ENCODE assay signal across 15 cellular contexts in genomic region chr12:83802011-83802410, GRCh38.
DNase-seq lines count a peak whose midpoint lies in the region; ATAC-seq and TF ChIP-seq lines count a peak whose summit lies in the region.
"Had no signal": no experiment of that assay in that cellular context is flagged by ENCODE, and none has a peak within 500 bp of the region (broad histone marks: within the 10 kb centered on the region; RNA-seq: fewer than 3 reads in every experiment).

No MANE protein-coding gene starts in this region.

- no peak overlapping the region for H3K4me2 ChIP-seq in SK-N-SH
- H3K4me2 ChIP-seq: BLaER1 treated with 17β-estradiol and CSF1 and Interleukin-3, amounts not matched to agents 10 nM and 100 nM had no signal

- CTCF ChIA-PET in SK-N-SH (lab: Yijun Ruan, JAX): no interaction called here

- ATAC-seq in SK-N-SH treated with all-trans-retinoic acid at 6 μM for 48 hours (no peak), GM18498 (IDR thresholded peaks at IDR 0.05; ENCODE audit: unreplicated experiment) (no peak), HG03139 (IDR thresholded peaks at IDR 0.05; ENCODE audit: unreplicated experiment) (no peak), HG03196 (IDR thresholded peaks at IDR 0.05; ENCODE audit: unreplicated experiment) (no peak)

- no peaks in the 10 kb centered on the region for H3K9me3 ChIP-seq in SK-N-SH
- H3K9me3 ChIP-seq in SK-N-MC (ENCODE audit: low read depth, low read length): no peaks in the 10 kb centered on the region
- H3K9me3 ChIP-seq: BLaER1 treated with 17β-estradiol and CSF1 and Interleukin-3, amounts not matched to agents 10 nM and 100 nM; HAP-1 had no signal

- H3K79me2 ChIP-seq in SK-N-SH (ENCODE audit: insufficient read depth): no peaks in the 10 kb centered on the region

- no peak for TF ChIP-seq CTCF in SK-N-SH (IDR thresholded peaks at IDR 0.05)

- TF ChIP-seq EP300 in SK-N-SH (IDR thresholded peaks at IDR 0.05; ENCODE audit: borderline replicate concordance in 1 of 2, low read depth in 1 of 2, low read length in 1 of 2): no peak

- peak; percentile 5 for DNase-seq in SK-N-SH
- peak; percentile 9 to 20 for DNase-seq in NCI-H446 (lab: John Stamatoyannopoulos, UW)
- peak; percentile 52 for DNase-seq in SK-N-MC (ENCODE audit: low read depth, low spot score)
- no peak for DNase-seq in amniotic stem cell (lab: John Stamatoyannopoulos, UW)
- DNase-seq: 8988T; CD4-positive, CD25-positive, alpha-beta regulatory T cell; DMS79; HFFc6 had no signal

- H3K4me3 ChIP-seq in SK-N-SH (ENCODE audit: low read depth in 2 of 2, low read length in 1 of 2): no peak overlapping the region
- peak overlapping the region; percentile 57 for H3K4me3 ChIP-seq in SK-N-MC
- H3K4me3 ChIP-seq: BLaER1 treated with 17β-estradiol and CSF1 and Interleukin-3, amounts not matched to agents 10 nM and 100 nM; HAP-1 had no signal

- no peak for TF ChIP-seq RAD21 in SK-N-SH (IDR thresholded peaks at IDR 0.05; ENCODE audit: low read length)

- POLR2A ChIA-PET in SK-N-SH (lab: Yijun Ruan, JAX): no interaction called here

- H2AFZ ChIP-seq in SK-N-SH (ENCODE audit: low read depth): no peak overlapping the region

- H4K20me1 ChIP-seq in SK-N-SH (ENCODE audit: insufficient read depth): no peaks in the 10 kb centered on the region
- H4K20me1 ChIP-seq: BLaER1 treated with 17β-estradiol and CSF1 and Interleukin-3, amounts not matched to agents 10 nM and 100 nM had no signal

- H3K9me2 ChIP-seq in SK-N-SH: no peaks in the 10 kb centered on the region

- H3K27me3 ChIP-seq in SK-N-SH (ENCODE audit: insufficient read depth): no peaks in the 10 kb centered on the region
- H3K27me3 ChIP-seq: BLaER1 treated with 17β-estradiol and CSF1 and Interleukin-3, amounts not matched to agents 10 nM and 100 nM had no signal

- H3K27ac ChIP-seq in SK-N-SH (ENCODE audit: low read depth in 2 of 2, low read length in 1 of 2): no peak overlapping the region; a peak in 1 of 4 replicates
- H3K27ac ChIP-seq in SK-N-MC: peak overlapping the region; percentile 75; the same call in 1 of the 2 replicates
- H3K27ac ChIP-seq: BLaER1 treated with 17β-estradiol and CSF1 and Interleukin-3, amounts not matched to agents 10 nM and 100 nM; HL-60 had no signal

- no peaks in the 10 kb centered on the region for H3K36me3 ChIP-seq in SK-N-SH (replicated peaks in 1 of 2; ENCODE audit: control insufficient read depth in 1 of 2, insufficient read depth in 2 of 2, low read length in 1 of 2)
- H3K36me3 ChIP-seq in SK-N-MC (ENCODE audit: insufficient read depth, low read length): no peaks in the 10 kb centered on the region
- H3K36me3 ChIP-seq: BLaER1 treated with 17β-estradiol and CSF1 and Interleukin-3, amounts not matched to agents 10 nM and 100 nM; HAP-1 had no signal

- H3F3A ChIP-seq in SK-N-SH (replicated peaks; ENCODE audit: insufficient read depth): no peaks in the 10 kb centered on the region

- H3K9ac ChIP-seq in SK-N-SH (no peak overlapping the region), SK-N-MC (ENCODE audit: insufficient read length) (no peak overlapping the region)
- H3K9ac ChIP-seq: BLaER1 treated with 17β-estradiol and CSF1 and Interleukin-3, amounts not matched to agents 10 nM and 100 nM had no signal

- H3K4me1 ChIP-seq in SK-N-SH (ENCODE audit: control insufficient read depth in 1 of 2, insufficient read depth in 2 of 2, low read depth in 1 of 2, low read length in 1 of 2): no peaks in the 10 kb centered on the region; a peak in 1 of 4 replicates
- H3K4me1 ChIP-seq: BLaER1 treated with 17β-estradiol and CSF1 and Interleukin-3, amounts not matched to agents 10 nM and 100 nM; HAP-1 had no signal

TF ChIP-seq in SK-N-SH, 30 proteins besides CTCF, POLR2A, EP300 and RAD21 (continues in another document):
- no peak for TF ChIP-seq FOXJ3 (CRISPR knock-in tag; IDR thresholded peaks at IDR 0.05)
- TF ChIP-seq TEAD4 (IDR thresholded peaks at IDR 0.05; ENCODE audit: borderline replicate concordance, insufficient read depth): no peak
- TF ChIP-seq FOXM1 (IDR thresholded peaks at IDR 0.05; ENCODE audit: low read depth): no peak
- TF ChIP-seq, protein P1, sequence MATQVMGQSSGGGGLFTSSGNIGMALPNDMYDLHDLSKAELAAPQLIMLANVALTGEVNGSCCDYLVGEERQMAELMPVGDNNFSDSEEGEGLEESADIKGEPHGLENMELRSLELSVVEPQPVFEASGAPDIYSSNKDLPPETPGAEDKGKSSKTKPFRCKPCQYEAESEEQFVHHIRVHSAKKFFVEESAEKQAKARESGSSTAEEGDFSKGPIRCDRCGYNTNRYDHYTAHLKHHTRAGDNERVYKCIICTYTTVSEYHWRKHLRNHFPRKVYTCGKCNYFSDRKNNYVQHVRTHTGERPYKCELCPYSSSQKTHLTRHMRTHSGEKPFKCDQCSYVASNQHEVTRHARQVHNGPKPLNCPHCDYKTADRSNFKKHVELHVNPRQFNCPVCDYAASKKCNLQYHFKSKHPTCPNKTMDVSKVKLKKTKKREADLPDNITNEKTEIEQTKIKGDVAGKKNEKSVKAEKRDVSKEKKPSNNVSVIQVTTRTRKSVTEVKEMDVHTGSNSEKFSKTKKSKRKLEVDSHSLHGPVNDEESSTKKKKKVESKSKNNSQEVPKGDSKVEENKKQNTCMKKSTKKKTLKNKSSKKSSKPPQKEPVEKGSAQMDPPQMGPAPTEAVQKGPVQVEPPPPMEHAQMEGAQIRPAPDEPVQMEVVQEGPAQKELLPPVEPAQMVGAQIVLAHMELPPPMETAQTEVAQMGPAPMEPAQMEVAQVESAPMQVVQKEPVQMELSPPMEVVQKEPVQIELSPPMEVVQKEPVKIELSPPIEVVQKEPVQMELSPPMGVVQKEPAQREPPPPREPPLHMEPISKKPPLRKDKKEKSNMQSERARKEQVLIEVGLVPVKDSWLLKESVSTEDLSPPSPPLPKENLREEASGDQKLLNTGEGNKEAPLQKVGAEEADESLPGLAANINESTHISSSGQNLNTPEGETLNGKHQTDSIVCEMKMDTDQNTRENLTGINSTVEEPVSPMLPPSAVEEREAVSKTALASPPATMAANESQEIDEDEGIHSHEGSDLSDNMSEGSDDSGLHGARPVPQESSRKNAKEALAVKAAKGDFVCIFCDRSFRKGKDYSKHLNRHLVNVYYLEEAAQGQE (IDR thresholded peaks at IDR 0.05; ENCODE audit: low read depth, low read length): no peak
- TF ChIP-seq NFIC (IDR thresholded peaks at IDR 0.05; ENCODE audit: borderline replicate concordance): no peak
- TF ChIP-seq CHD2 (IDR thresholded peaks at IDR 0.05; ENCODE audit: low read length, partially characterized antibody): no peak
- TF ChIP-seq SMC3 (IDR thresholded peaks at IDR 0.05; ENCODE audit: low read depth, low read length): no peak

TF ChIP-seq in SK-N-SH treated with all-trans-retinoic acid at 6 μM for 48 hours, 23 proteins besides CTCF, POLR2A, EP300 and RAD21:
- no peak for TF ChIP-seq CSDC2 (CRISPR knock-in tag; IDR thresholded peaks at IDR 0.05)
- no peak for TF ChIP-seq TCF4 (CRISPR knock-in tag; IDR thresholded peaks at IDR 0.05; ENCODE audit: borderline replicate concordance)
